In genomic region chr1:18486195-18486594, GRCh38 we compare ENCODE assay signal across 18 cellular contexts. TPM values are rescaled to one million over a fixed set of nuclear protein-coding genes. Genes with fewer than 3 reads are reported as not detected.
DNase-seq lines count a peak whose midpoint lies in the region; ATAC-seq and TF ChIP-seq lines count a peak whose summit lies in the region.
"Had no signal": no experiment of that assay in that cellular context is flagged by ENCODE, and none has a peak within 500 bp of the region (broad histone marks: within the 10 kb centered on the region; RNA-seq: fewer than 3 reads in every experiment).

No MANE protein-coding gene starts in this region.

- H3K27ac Mint-ChIP-seq in activated naive CD4-positive, alpha-beta T cell treated with anti-CD3 and anti-CD28 coated beads, Interleukin-2, amount 10 ng/mL, durations not matched to agents 7 days and 5 days: no peak overlapping the region
- H3K27ac Mint-ChIP-seq: natural killer cell had no signal

- no peak overlapping the region for H3K27ac ChIP-seq in OCI-LY1 (ENCODE audit: low read depth, low read length, poor library complexity, severe bottlenecking)
- H3K27ac ChIP-seq: heart left ventricle, suprapubic skin had no signal

- in situ Hi-C loops in ACHN (cut with HindIII; ENCODE audit: low pct_ligation_motif_present, low pct_unique_long_range_greater_than_20kb, low sequenced_read_pairs) (no loop called here), HAP-1 (cut with MboI; ENCODE audit: low sequenced_read_pairs) (no loop called here)

- DNase-seq in ACHN: peak; percentile 12
- DNase-seq in HAP-1 (ENCODE audit: low spot score in 2 of 2): peak; percentile 3 to 62
- peak; percentile 64 for DNase-seq in iPS-NIHi11 (ENCODE audit: low spot score)
- no peak for DNase-seq in activated naive CD4-positive, alpha-beta T cell treated with anti-CD3 and anti-CD28 coated beads, Interleukin-2, amount 10 ng/mL, durations not matched to agents 7 days and 5 days
- no peak for DNase-seq in left colon
- DNase-seq in NCI-H345 treated with DMSO at 0.1 percent for 48 hours (lab: John Stamatoyannopoulos, UW; ENCODE audit: unreplicated experiment): no peak
- DNase-seq: activated CD4-positive, alpha-beta T cell treated with anti-CD3 and anti-CD28 coated beads, Interleukin-2, amount 50 U/mL, for 1 hour; AML-193; amygdala; heart left ventricle; natural killer cell; NCI-H1417; Right ventricle myocardium superior; T-helper 9 cell had no signal

- H3F3A ChIP-seq in OCI-LY1 (ENCODE audit: insufficient read depth, low read length): no peaks in the 10 kb centered on the region

- H3K4me1 ChIP-seq in HAP-1: no peaks in the 10 kb centered on the region
- no peaks in the 10 kb centered on the region for H3K4me1 ChIP-seq in OCI-LY1 (ENCODE audit: insufficient read depth, low read length, severe bottlenecking)
- H3K4me1 ChIP-seq: suprapubic skin had no signal

- H3K27me3 ChIP-seq in HAP-1 (ENCODE audit: low read depth) (no peaks in the 10 kb centered on the region), OCI-LY1 (ENCODE audit: insufficient read depth, low read length) (no peaks in the 10 kb centered on the region)

- H3K36me3 ChIP-seq in HAP-1 (replicated peaks) (no peaks in the 10 kb centered on the region), OCI-LY1 (ENCODE audit: insufficient read depth, low read length) (no peaks in the 10 kb centered on the region)
- H3K36me3 ChIP-seq: heart left ventricle, suprapubic skin had no signal

- H3K79me2 ChIP-seq in OCI-LY1 (ENCODE audit: insufficient read depth, low read length): no peaks in the 10 kb centered on the region

- CTCF ChIA-PET in activated naive CD4-positive, alpha-beta T cell treated with anti-CD3 and anti-CD28 coated beads, Interleukin-2, amount 10 ng/mL, durations not matched to agents 7 days and 5 days (lab: Charles Lee): no interaction called here

- no peaks in the 10 kb centered on the region for H4K20me1 ChIP-seq in OCI-LY1 (ENCODE audit: insufficient read depth, low read length)

- H3K4me3 ChIP-seq in HAP-1 (no peak overlapping the region), OCI-LY1 (ENCODE audit: low read depth, low read length, poor library complexity, severe bottlenecking) (no peak overlapping the region)
- H3K4me3 ChIP-seq: heart left ventricle, suprapubic skin had no signal

- peaks cover 3% of the 10 kb centered on the region for H3K4me1 Mint-ChIP-seq in activated naive CD4-positive, alpha-beta T cell treated with anti-CD3 and anti-CD28 coated beads, Interleukin-2, amount 10 ng/mL, durations not matched to agents 7 days and 5 days
- H3K4me1 Mint-ChIP-seq: natural killer cell had no signal

- H3K9me3 ChIP-seq in HAP-1 (no peaks in the 10 kb centered on the region), OCI-LY1 (ENCODE audit: low read length) (no peaks in the 10 kb centered on the region)
- H3K9me3 ChIP-seq: suprapubic skin had no signal

- no peak overlapping the region for H3K9ac ChIP-seq in OCI-LY1 (ENCODE audit: low read length)

- intact Hi-C loops in left colon (cut with DNase I, micrococcal nuclease): no loop called here

- peaks cover 7% of the 10 kb centered on the region for H3K27me3 Mint-ChIP-seq in activated naive CD4-positive, alpha-beta T cell treated with anti-CD3 and anti-CD28 coated beads, Interleukin-2, amount 10 ng/mL, durations not matched to agents 7 days and 5 days

- H3K36me3 Mint-ChIP-seq in activated naive CD4-positive, alpha-beta T cell treated with anti-CD3 and anti-CD28 coated beads, Interleukin-2, amount 10 ng/mL, durations not matched to agents 7 days and 5 days: no peaks in the 10 kb centered on the region
- H3K36me3 Mint-ChIP-seq: natural killer cell had no signal

- no peak overlapping the region for H2AFZ ChIP-seq in OCI-LY1 (ENCODE audit: low read length)

- H3K4me2 ChIP-seq in OCI-LY1 (ENCODE audit: low read length): no peak overlapping the region

- H3K9me3 Mint-ChIP-seq in activated naive CD4-positive, alpha-beta T cell treated with anti-CD3 and anti-CD28 coated beads, Interleukin-2, amount 10 ng/mL, durations not matched to agents 7 days and 5 days: no peaks in the 10 kb centered on the region
- H3K9me3 Mint-ChIP-seq: natural killer cell had no signal

- peak; percentile 16; the same call in 1 of the 2 replicates for TF ChIP-seq CTCF in OCI-LY1 (IDR thresholded peaks at IDR 0.05; ENCODE audit: low read length)

- no peaks in the 10 kb centered on the region for H3K9me2 ChIP-seq in OCI-LY1 (ENCODE audit: low read depth, low read length)

- no peak overlapping the region for H3K4me3 Mint-ChIP-seq in activated naive CD4-positive, alpha-beta T cell treated with anti-CD3 and anti-CD28 coated beads, Interleukin-2, amount 10 ng/mL, durations not matched to agents 7 days and 5 days
- H3K4me3 Mint-ChIP-seq: natural killer cell had no signal

- ATAC-seq in GM18909 (IDR thresholded peaks at IDR 0.05; ENCODE audit: poor library complexity, unreplicated experiment) (no peak), left colon (no peak)
- ATAC-seq: esophagus mucosa, heart left ventricle, natural killer cell had no signal

RNA-seq across cellular contexts. Expression of gene KLHDC7A, which starts 5.5 kb away (rescaled TPM):
- total RNA-seq in left colon: 1 to 10 TPM in 1 of 2 donors, under 1 TPM in 1; 0.95 to 1.4 TPM
- total RNA-seq: Right ventricle myocardium superior had no signal

Comparison
In these comparisons a context has a peak if more than half of its experiments do, and no peak if none do; other contexts are left out.
1. DNase-seq: peak in ACHN (single experiment), HAP-1 (2 of 2) and iPS-NIHi11 (single experiment); none in activated naive CD4-positive, alpha-beta T cell treated with anti-CD3 and anti-CD28 coated beads, Interleukin-2, amount 10 ng/mL, durations not matched to agents 7 days and 5 days (single experiment), left colon (0 of 2) and NCI-H345 treated with DMSO at 0.1 percent for 48 hours (single experiment).